ENCODE assay signal across 8 cellular contexts in the genomic region with DNA sequence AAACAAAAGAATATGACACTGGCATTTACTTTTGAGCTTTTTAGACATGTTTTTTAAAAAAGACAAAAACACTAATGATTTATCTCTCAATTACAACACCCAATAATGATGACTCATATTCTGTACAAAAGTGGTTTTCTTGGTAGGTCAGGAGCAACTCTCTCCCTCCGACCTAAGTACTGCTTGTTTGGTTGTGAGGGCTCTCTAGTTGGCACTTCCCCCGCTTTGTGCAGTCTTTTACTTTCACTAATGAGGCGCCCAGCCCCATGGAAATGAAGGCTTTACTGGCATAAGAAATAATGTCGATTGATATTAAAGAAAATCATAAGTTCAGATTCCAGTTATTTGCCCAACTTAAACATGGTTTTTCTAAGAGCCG. TPM values are rescaled to one million over a fixed set of nuclear protein-coding genes. Genes with fewer than 3 reads are reported as not detected.
DNase-seq lines count a peak whose midpoint lies in the region; ATAC-seq and TF ChIP-seq lines count a peak whose summit lies in the region.

No MANE protein-coding gene starts in this region.

- 30 to 65% methylated on average over 5 of the region's 5 CpGs for WGBS in sigmoid colon, 2 donors

- no peaks in the 10 kb centered on the region for H3K36me3 ChIP-seq in sigmoid colon

- TF ChIP-seq POLR2A in sigmoid colon (IDR thresholded peaks at IDR 0.05) = no peak

- DNase-seq in NCI-H446 treated with DMSO at 0.1 percent for 48 hours (lab: John Stamatoyannopoulos, UW) (peak; percentile 23), NCI-H446 (lab: John Stamatoyannopoulos, UW) (no peak), H4 (ENCODE audit: low spot score) (peak; percentile 6), NCI-H526 treated with DMSO at 0.1 percent for 48 hours (lab: John Stamatoyannopoulos, UW) (peak; percentile 27), foreskin fibroblast (peak; percentile 26 to 55), sigmoid colon (no peak)
- peak; percentile 27 for DNase-seq in activated T-cell treated with anti-CD3 and anti-CD28 coated beads, Interleukin-2, amount 50 U/mL, for 1 hour

- intact Hi-C loops in sigmoid colon (cut with DNase I) = no loop called here

- no peaks in the 10 kb centered on the region for H3K27me3 ChIP-seq in sigmoid colon

- TF ChIP-seq CTCF in foreskin fibroblast (IDR thresholded peaks at IDR 0.05; ENCODE audit: low read depth, low read length) = no peak
- TF ChIP-seq CTCF in sigmoid colon (IDR thresholded peaks at IDR 0.05) = no peak

- peak overlapping the region; percentile 80 to 95 for H3K4me3 ChIP-seq in foreskin fibroblast (ENCODE audit: low read depth in 1 of 2, low read length in 2 of 2)
- peak overlapping the region in 2 of 4 donors; percentile 72 to 92 for H3K4me3 ChIP-seq in sigmoid colon

- no peak for TF ChIP-seq EP300 in sigmoid colon (IDR thresholded peaks at IDR 0.05)

- H3K4me1 ChIP-seq in sigmoid colon = peaks cover 0 to 24% (median 15%) of the 10 kb centered on the region in 4 donors

- ATAC-seq in HG03025 (IDR thresholded peaks at IDR 0.05; ENCODE audit: low FRiP score, unreplicated experiment) = no peak

- peak overlapping the region in 3 of 4 donors; percentile 89 to 93 (median 90) for H3K27ac ChIP-seq in sigmoid colon

- H3K9me3 ChIP-seq in sigmoid colon = no peaks in the 10 kb centered on the region

RNA-seq across cellular contexts. Expression of a gene that starts 1.3 kb away (rescaled TPM):
- total RNA-seq in H4 (2014; rRNA removed; shearing (Covaris generic)) = 2.6 and 3.4 TPM in 2 replicates
- total RNA-seq in sigmoid colon = 10 to 100 TPM; 13.0 to 22.4 (median 15.1) TPM
- 1 to 10 TPM in 2 of 3 donors, under 1 TPM in 1; 0.60 to 2.6 (median 1.2) TPM for polyA plus RNA-seq in sigmoid colon

RNA-seq across cellular contexts. Expression of a gene that starts 13.8 kb away (rescaled TPM):
- 9.9 and 10.7 TPM in 2 replicates for total RNA-seq in H4 (2014; rRNA removed; shearing (Covaris generic))
- 10 to 100 TPM in 1 of 4 donors, 1 to 10 TPM in 3; 6.5 to 10.5 (median 8.6) TPM for total RNA-seq in sigmoid colon
- polyA plus RNA-seq in sigmoid colon = 1 to 10 TPM; 1.8 to 7.9 (median 7.6) TPM

Comparison
In these comparisons a context has a peak if more than half of its experiments do, and no peak if none do; other contexts are left out.
1. DNase-seq: peak in NCI-H446 treated with DMSO at 0.1 percent for 48 hours (single experiment), H4 (single experiment), NCI-H526 treated with DMSO at 0.1 percent for 48 hours (single experiment), activated T-cell treated with anti-CD3 and anti-CD28 coated beads, Interleukin-2, amount 50 U/mL, for 1 hour (single experiment) and foreskin fibroblast (2 of 2); none in NCI-H446 (0 of 2) and sigmoid colon (single experiment).